In genomic region chr1:162359523-162360236, GRCh38 we compare ENCODE assay signal across 17 cellular contexts. TPM values are rescaled to one million over a fixed set of nuclear protein-coding genes. Genes with fewer than 3 reads are reported as not detected.
DNase-seq lines count a peak whose midpoint lies in the region; ATAC-seq, FAIRE-seq and TF ChIP-seq lines count a peak whose summit lies in the region.
"Had no signal": no experiment of that assay in that cellular context is flagged by ENCODE, and none has a peak within 500 bp of the region (broad histone marks: within the 10 kb centered on the region; RNA-seq: fewer than 3 reads in every experiment).

No MANE protein-coding gene starts in this region.

- DNase-seq in GM12891 (ENCODE audit: insufficient read length, low spot score) (no peak), GM12878 (ENCODE audit: low read depth, low spot score) (no peak), MCF 10A (ENCODE audit: unreplicated experiment) (no peak), HTR-8/SVneo (ENCODE audit: insufficient read length, low spot score) (no peak)
- DNase-seq: BE2C; CD4-positive, alpha-beta memory T cell; GF-D8; H9; KBM-7 had no signal

- H3K79me2 ChIP-seq in GM12878 (ENCODE audit: control insufficient read depth, insufficient read depth, low read length): no peaks in the 10 kb centered on the region

- intact Hi-C loops in GM12878 (cut with micrococcal nuclease; ENCODE audit: unreplicated experiment) (loop anchor here (5.0 kb wide), 2 partner anchors 138 to 443 kb away; partner anchors contain the start of gene UHMK1), MCF 10A (cut with micrococcal nuclease) (loop anchor here (2.0 to 5.0 kb wide), 2 partner anchors 149 to 253 kb away; no protein-coding TSS in a partner anchor)

- TF ChIP-seq CTCF in GM12878 (IDR thresholded peaks at IDR 0.05 in 2 of 3, conservative IDR thresholded peaks at IDR 0.05 in 1 of 3; ENCODE audit: control insufficient read depth in 2 of 3, extremely low read depth in 1 of 3, insufficient read depth in 1 of 3, low read depth in 3 of 3, low read length in 3 of 3): no peak
- TF ChIP-seq CTCF in MCF 10A (IDR thresholded peaks at IDR 0.05; ENCODE audit: unreplicated experiment): no peak

- H3K36me3 ChIP-seq in GM12878 (ENCODE audit: control insufficient read depth in 2 of 2, insufficient read depth in 2 of 2, low read length in 1 of 2) (no peaks in the 10 kb centered on the region), mucosa of rectum (ENCODE audit: control insufficient read depth in 2 of 2, insufficient read depth in 2 of 2, low read length in 2 of 2) (peaks cover 0 to 7% of the 10 kb centered on the region in 2 donors)
- H3K36me3 ChIP-seq: BE2C had no signal

- CTCF ChIA-PET in GM12878 (lab: Yijun Ruan, JAX) (interaction anchor here (0.6 to 8.0 kb wide), 10 partner anchors 10 to 816 kb away, joined by 3 to 104 read pairs (median 4); partner anchors contain the start of gene DDR2), MCF 10A (lab: Yijun Ruan, JAX) (interaction anchor here (0.7 to 1.4 kb wide), 5 partner anchors 13 to 303 kb away, joined by 3 to 6 read pairs (median 4); no protein-coding TSS in a partner anchor)

- H3K27ac ChIP-seq in GM12878 (ENCODE audit: control insufficient read depth, insufficient read depth) (no peak overlapping the region), mucosa of rectum (ENCODE audit: low read depth in 2 of 2, low read length in 2 of 2) (peak overlapping the region; percentile 62 to 68)
- H3K27ac ChIP-seq: C4-2B had no signal

- POLR2A ChIA-PET in GM12878 (lab: Charles Lee): no interaction called here
- POLR2A ChIA-PET in MCF 10A (lab: Yijun Ruan, JAX): interaction anchor here (0.9 kb wide), 1 partner anchor 11 kb away, joined by 3 read pairs; no protein-coding TSS in a partner anchor

- no peaks in the 10 kb centered on the region for H3K27me3 Mint-ChIP-seq in MCF 10A (ENCODE audit: insufficient read depth, unreplicated experiment)
- H3K27me3 Mint-ChIP-seq in stimulated activated memory B cell treated with anti-CD40 and anti-IgM and Interleukin-4, amounts not matched to agents 10 μg/mL and 1 μg/mL and 100 μg/mL, for 72 hours: peaks cover 49% of the 10 kb centered on the region

- SMC1A ChIA-PET in GM12878 (lab: Charles Lee; ENCODE audit: uncharacterized antibody, unreplicated experiment): interaction anchor here (0.5 to 3.5 kb wide), 6 partner anchors 13 to 270 kb away, joined by 3 to 31 read pairs (median 8); no protein-coding TSS in a partner anchor

- no peak overlapping the region for H3K4me3 Mint-ChIP-seq in MCF 10A (ENCODE audit: unreplicated experiment)
- no peak overlapping the region for H3K4me3 Mint-ChIP-seq in stimulated activated memory B cell treated with anti-CD40 and anti-IgM and Interleukin-4, amounts not matched to agents 10 μg/mL and 1 μg/mL and 100 μg/mL, for 72 hours
- H3K4me3 Mint-ChIP-seq: CD4-positive, alpha-beta memory T cell; GM23338; H9 had no signal

- TF ChIP-seq RAD21 in GM12878 (IDR thresholded peaks at IDR 0.05; ENCODE audit: insufficient read depth, low read depth, low read length): no peak

- no peak overlapping the region for H3K4me2 ChIP-seq in GM12878 (ENCODE audit: control insufficient read depth, insufficient read depth)
- H3K4me2 ChIP-seq: GM23338 had no signal

- in situ Hi-C loops in GM12878 (cut with MboI): no loop called here

- peaks cover 17% of the 10 kb centered on the region for H3K4me1 ChIP-seq in GM12878 (ENCODE audit: control insufficient read depth, insufficient read depth, low read length)
- peaks cover 7 to 23% of the 10 kb centered on the region in 2 donors for H3K4me1 ChIP-seq in mucosa of rectum (ENCODE audit: control insufficient read depth in 2 of 2, insufficient read depth in 2 of 2, low read length in 2 of 2)
- H3K4me1 ChIP-seq: BE2C had no signal

- H2AFZ ChIP-seq in GM12878 (ENCODE audit: control insufficient read depth, low read depth, low read length): no peak overlapping the region
- H2AFZ ChIP-seq: GM23338 had no signal

- TF ChIP-seq POLR2A in GM12891 (IDR thresholded peaks at IDR 0.05; ENCODE audit: low read depth, low read length) (no peak), GM12878 (IDR thresholded peaks at IDR 0.05; ENCODE audit: low read depth, low read length) (no peak)

- H4K20me1 ChIP-seq in GM12878 (ENCODE audit: control insufficient read depth, insufficient read depth): no peaks in the 10 kb centered on the region

- no peak overlapping the region for H3K4me3 ChIP-seq in GM12878
- no peak overlapping the region for H3K4me3 ChIP-seq in mucosa of rectum (ENCODE audit: low read length in 2 of 2)
- H3K4me3 ChIP-seq: GM23338 had no signal

- RAD21 ChIA-PET in GM12878 (lab: Charles Lee; ENCODE audit: unreplicated experiment): interaction anchor here (0.7 to 3.3 kb wide), 4 partner anchors 31 to 485 kb away, joined by 3 to 29 read pairs (median 4); no protein-coding TSS in a partner anchor

- H3K36me3 Mint-ChIP-seq in MCF 10A (ENCODE audit: insufficient read depth, unreplicated experiment): no peaks in the 10 kb centered on the region
- no peaks in the 10 kb centered on the region for H3K36me3 Mint-ChIP-seq in stimulated activated memory B cell treated with anti-CD40 and anti-IgM and Interleukin-4, amounts not matched to agents 10 μg/mL and 1 μg/mL and 100 μg/mL, for 72 hours
- H3K36me3 Mint-ChIP-seq: CD4-positive, alpha-beta memory T cell had no signal

- BruUV-seq in GM12878 (replicated peaks; lab: Mats Ljungman, UMichigan): no TSS peak
- no TSS peak for BruUV-seq in MCF 10A (replicated peaks; lab: Mats Ljungman, UMichigan)

- no peak for ATAC-seq in GM12878
- ATAC-seq in GM19397 (IDR thresholded peaks at IDR 0.05; ENCODE audit: unreplicated experiment): no peak
- no peak for ATAC-seq in stimulated activated memory B cell treated with anti-CD40 and anti-IgM and Interleukin-4, amounts not matched to agents 10 μg/mL and 1 μg/mL and 100 μg/mL, for 72 hours
- ATAC-seq: GM23338 had no signal

- no peak for TF ChIP-seq EP300 in GM12878 (IDR thresholded peaks at IDR 0.05; ENCODE audit: borderline replicate concordance in 1 of 2, control insufficient read depth in 1 of 2, low read depth in 2 of 2, low read length in 2 of 2)

- H3K27ac Mint-ChIP-seq in MCF 10A (ENCODE audit: low read depth, unreplicated experiment): no peak overlapping the region
- H3K27ac Mint-ChIP-seq in stimulated activated memory B cell treated with anti-CD40 and anti-IgM and Interleukin-4, amounts not matched to agents 10 μg/mL and 1 μg/mL and 100 μg/mL, for 72 hours: no peak overlapping the region
- H3K27ac Mint-ChIP-seq: CD4-positive, alpha-beta memory T cell; GM23338 had no signal

- H3K9me3 ChIP-seq in GM12878 (replicated peaks; ENCODE audit: control insufficient read depth, insufficient read depth, low read length) (no peaks in the 10 kb centered on the region), mucosa of rectum (ENCODE audit: control insufficient read depth in 2 of 2, low read length in 2 of 2) (no peaks in the 10 kb centered on the region)

- FAIRE-seq in GM12891 (lab: Jason Lieb, UNC) (peak; percentile 31), GM12878 (lab: Jason Lieb, UNC) (no peak), HTR-8/SVneo (lab: Jason Lieb, UNC) (no peak)
- FAIRE-seq: A204.1 had no signal

- H3K9ac ChIP-seq in GM12878 (ENCODE audit: control insufficient read depth, insufficient read depth, low read length): no peak overlapping the region
- H3K9ac ChIP-seq in mucosa of rectum (ENCODE audit: low read depth in 1 of 2, low read length in 2 of 2): peak overlapping the region in 1 of 2 donors; percentile 39

- 51% methylated on average over 10 of the region's 10 CpGs for WGBS in GM12878 (ENCODE audit: insufficient coverage, insufficient replicate concordance, low lambda C conversion rate, missing lambda C conversion rate)

- H3K9me3 Mint-ChIP-seq in MCF 10A (ENCODE audit: unreplicated experiment): no peaks in the 10 kb centered on the region
- H3K9me3 Mint-ChIP-seq in stimulated activated memory B cell treated with anti-CD40 and anti-IgM and Interleukin-4, amounts not matched to agents 10 μg/mL and 1 μg/mL and 100 μg/mL, for 72 hours: no peaks in the 10 kb centered on the region
- H3K9me3 Mint-ChIP-seq: CD4-positive, alpha-beta memory T cell; GM23338; H9 had no signal

- H3K27me3 ChIP-seq in GM12878 (replicated peaks in 1 of 2; ENCODE audit: control insufficient read depth in 2 of 2, insufficient read depth in 2 of 2, low read length in 1 of 2) (no peaks in the 10 kb centered on the region; a peak in 1 of 4 replicates), mucosa of rectum (ENCODE audit: control insufficient read depth in 2 of 2, insufficient read depth in 2 of 2, low read length in 2 of 2) (no peaks in the 10 kb centered on the region)
- H3K27me3 ChIP-seq: BE2C had no signal

- H3K4me1 Mint-ChIP-seq in MCF 10A (ENCODE audit: insufficient read depth, unreplicated experiment): peaks cover 14% of the 10 kb centered on the region
- peaks cover 8% of the 10 kb centered on the region for H3K4me1 Mint-ChIP-seq in stimulated activated memory B cell treated with anti-CD40 and anti-IgM and Interleukin-4, amounts not matched to agents 10 μg/mL and 1 μg/mL and 100 μg/mL, for 72 hours
- H3K4me1 Mint-ChIP-seq: CD4-positive, alpha-beta memory T cell had no signal

RNA-seq across cellular contexts. Expression of gene SPATA46, which starts 17.0 kb away (rescaled TPM):
- not detected for polyA plus RNA-seq in GM12891 (2012; ENCODE audit: low read depth, missing spikeins)
- total RNA-seq in GM12878 (2013; cell fraction: nucleolus; rRNA removed): not detected in 2 replicates
- total RNA-seq in GM12878 (2014; rRNA removed): not detected in 2 replicates
- total RNA-seq in GM12878 (2014; rRNA removed; fragmentation: Illumina TruSeq; extraction: Trizol): not detected in 2 replicates
- not detected in 2 replicates for total RNA-seq in GM12878 (2021)
- polyA plus RNA-seq in GM12878 (2011; ENCODE audit: low read depth): not detected
- not detected in 2 replicates for polyA plus RNA-seq in GM12878 (2011; rRNA removed)
- polyA plus RNA-seq in GM12878 (2011; cell fraction: cytosol; rRNA removed): 0.03 TPM in 1 of 2 replicates, not detected in the other
- not detected in 2 replicates for polyA plus RNA-seq in GM12878 (2011; cell fraction: nucleus; rRNA removed)
- not detected in 2 replicates for polyA plus RNA-seq in GM12878 (2012)
- polyA plus RNA-seq in GM12878 (2014; fragmentation: Illumina TruSeq; extraction: Trizol): not detected in 2 replicates
- not detected for polyA plus RNA-seq in GM12878 (2014; fragmentation: Nextera tagmentation; extraction: Ambion mirVana)
- not detected in 2 replicates for polyA plus RNA-seq in GM12878 (2014; rRNA removed)
- not detected for polyA plus RNA-seq in GM12878 (2016; fragmentation: Nextera tagmentation; extraction: Ambion mirVana)
- polyA minus RNA-seq in GM12878 (2011; rRNA and poly(A)+ RNA removed): not detected in 2 replicates
- not detected in 2 replicates for polyA minus RNA-seq in GM12878 (2011; cell fraction: cytosol; rRNA and poly(A)+ RNA removed)
- not detected in 2 replicates for polyA minus RNA-seq in GM12878 (2011; cell fraction: nucleus; rRNA and poly(A)+ RNA removed)
- not detected in 2 replicates for total RNA-seq in MCF 10A (2022)
- total RNA-seq: CD4-positive, alpha-beta memory T cell; GM23338; H9; HT1080 had no signal
- polyA plus RNA-seq: AG04450; CD4-positive, alpha-beta memory T cell; GM23338 had no signal

RNA-seq across cellular contexts. Expression of gene C1orf226, which starts 21.8 kb away (rescaled TPM):
- not detected for polyA plus RNA-seq in GM12891 (2012; ENCODE audit: low read depth, missing spikeins)
- not detected in 2 replicates for total RNA-seq in GM12878 (2013; cell fraction: nucleolus; rRNA removed)
- not detected in 2 replicates for total RNA-seq in GM12878 (2014; rRNA removed)
- not detected in 2 replicates for total RNA-seq in GM12878 (2014; rRNA removed; fragmentation: Illumina TruSeq; extraction: Trizol)
- total RNA-seq in GM12878 (2021): not detected in 2 replicates
- polyA plus RNA-seq in GM12878 (2011; ENCODE audit: low read depth): not detected
- not detected in 2 replicates for polyA plus RNA-seq in GM12878 (2011; rRNA removed)
- polyA plus RNA-seq in GM12878 (2011; cell fraction: cytosol; rRNA removed): 0.02 and 0.03 TPM in 2 replicates
- polyA plus RNA-seq in GM12878 (2011; cell fraction: nucleus; rRNA removed): 0.04 TPM in 1 of 2 replicates, not detected in the other
- polyA plus RNA-seq in GM12878 (2012): not detected in 2 replicates
- polyA plus RNA-seq in GM12878 (2014; fragmentation: Illumina TruSeq; extraction: Trizol): not detected in 2 replicates
- polyA plus RNA-seq in GM12878 (2014; fragmentation: Nextera tagmentation; extraction: Ambion mirVana): not detected
- polyA plus RNA-seq in GM12878 (2014; rRNA removed): not detected in 2 replicates
- not detected for polyA plus RNA-seq in GM12878 (2016; fragmentation: Nextera tagmentation; extraction: Ambion mirVana)
- 0.05 and 0.07 TPM in 2 replicates for polyA minus RNA-seq in GM12878 (2011; rRNA and poly(A)+ RNA removed)
- polyA minus RNA-seq in GM12878 (2011; cell fraction: cytosol; rRNA and poly(A)+ RNA removed): 0.31 and 0.53 TPM in 2 replicates
- polyA minus RNA-seq in GM12878 (2011; cell fraction: nucleus; rRNA and poly(A)+ RNA removed): 0.12 TPM in 1 of 2 replicates, not detected in the other
- 3.1 and 3.3 TPM in 2 replicates for total RNA-seq in MCF 10A (2022)
- total RNA-seq: CD4-positive, alpha-beta memory T cell had no signal
- polyA plus RNA-seq: CD4-positive, alpha-beta memory T cell had no signal

RNA-seq across cellular contexts. Expression of gene SH2D1B, which starts 52.3 kb away (rescaled TPM):
- not detected for polyA plus RNA-seq in GM12891 (2012; ENCODE audit: low read depth, missing spikeins)
- not detected in 2 replicates for total RNA-seq in GM12878 (2013; cell fraction: nucleolus; rRNA removed)
- not detected in 2 replicates for total RNA-seq in GM12878 (2014; rRNA removed)
- total RNA-seq in GM12878 (2014; rRNA removed; fragmentation: Illumina TruSeq; extraction: Trizol): not detected in 2 replicates
- not detected in 2 replicates for total RNA-seq in GM12878 (2021)
- polyA plus RNA-seq in GM12878 (2011; ENCODE audit: low read depth): not detected
- polyA plus RNA-seq in GM12878 (2011; rRNA removed): 0.18 and 0.20 TPM in 2 replicates
- polyA plus RNA-seq in GM12878 (2011; cell fraction: cytosol; rRNA removed): 0.08 and 0.16 TPM in 2 replicates
- 0.28 and 0.33 TPM in 2 replicates for polyA plus RNA-seq in GM12878 (2011; cell fraction: nucleus; rRNA removed)
- polyA plus RNA-seq in GM12878 (2012): not detected in 2 replicates
- polyA plus RNA-seq in GM12878 (2014; fragmentation: Illumina TruSeq; extraction: Trizol): 0.08 TPM in 1 of 2 replicates, not detected in the other
- polyA plus RNA-seq in GM12878 (2014; fragmentation: Nextera tagmentation; extraction: Ambion mirVana): not detected
- not detected in 2 replicates for polyA plus RNA-seq in GM12878 (2014; rRNA removed)
- not detected for polyA plus RNA-seq in GM12878 (2016; fragmentation: Nextera tagmentation; extraction: Ambion mirVana)
- polyA minus RNA-seq in GM12878 (2011; rRNA and poly(A)+ RNA removed): not detected in 2 replicates
- polyA minus RNA-seq in GM12878 (2011; cell fraction: cytosol; rRNA and poly(A)+ RNA removed): not detected in 2 replicates
- not detected in 2 replicates for polyA minus RNA-seq in GM12878 (2011; cell fraction: nucleus; rRNA and poly(A)+ RNA removed)
- not detected in 2 replicates for total RNA-seq in MCF 10A (2022)
- total RNA-seq: CD4-positive, alpha-beta memory T cell; GM23338; H9 had no signal
- polyA plus RNA-seq: AG04450, GM23338 had no signal
